ENCODE assay signal across 2 cellular contexts in genomic region chr1:35433714-35434113, GRCh38.
A peak's percentile ranks its signal among the peaks of the same experiment; 100 is the strongest.
TF ChIP-seq lines count a peak whose summit lies in the region.

No MANE protein-coding gene starts in this region.

TF ChIP-seq in IMR-90, 13 proteins besides CTCF, POLR2A, EP300 and RAD21:
- no peak for TF ChIP-seq MXI1 (IDR thresholded peaks at IDR 0.05; ENCODE audit: borderline replicate concordance, low read depth, low read length)
- TF ChIP-seq ELK1 (IDR thresholded peaks at IDR 0.05; ENCODE audit: borderline replicate concordance, low read depth, low read length), result no peak
- no peak for TF ChIP-seq CEBPB (IDR thresholded peaks at IDR 0.05; ENCODE audit: low read depth, low read length)
- no peak for TF ChIP-seq RFX5 (IDR thresholded peaks at IDR 0.05; ENCODE audit: low read depth, low read length)
- TF ChIP-seq NFE2L2 (IDR thresholded peaks at IDR 0.05; ENCODE audit: low read depth, low read length), result no peak
- TF ChIP-seq SMC3 (IDR thresholded peaks at IDR 0.05; ENCODE audit: low read depth, low read length), result no peak
- TF ChIP-seq USF2 (IDR thresholded peaks at IDR 0.05; ENCODE audit: low read depth, low read length), result no peak
- TF ChIP-seq CHD1 (IDR thresholded peaks at IDR 0.05; ENCODE audit: low read depth, low read length), result no peak
- TF ChIP-seq MAFK (IDR thresholded peaks at IDR 0.05; ENCODE audit: low read depth, low read length), result no peak
- no peak for TF ChIP-seq FOS (IDR thresholded peaks at IDR 0.05; ENCODE audit: low read depth, low read length)
- no peak for TF ChIP-seq BHLHE40 (IDR thresholded peaks at IDR 0.05; ENCODE audit: low read depth, low read length)
- no peak for TF ChIP-seq MAZ (IDR thresholded peaks at IDR 0.05; ENCODE audit: borderline replicate concordance, low read depth, low read length)
- TF ChIP-seq RCOR1 (IDR thresholded peaks at IDR 0.05; ENCODE audit: insufficient replicate concordance, low read length), result no peak

TF ChIP-seq in K562, 482 proteins besides CTCF, POLR2A, EP300 and RAD21:
- TF ChIP-seq RBM22 (IDR thresholded peaks at IDR 0.05; ENCODE audit: low read depth, low read length, poor library complexity, severe bottlenecking), result peak; percentile 55
- no peak for TF ChIP-seq JUNB (CRISPR knock-in tag; conservative IDR thresholded peaks at IDR 0.05)
- TF ChIP-seq POLR2G (IDR thresholded peaks at IDR 0.05; ENCODE audit: low read depth, low read length), result peak; percentile 66
